1 cellular context compared by ENCODE assay signal in genomic region chr22:43955040-43955882, GRCh38.
TF ChIP-seq lines count a peak whose summit lies in the region.

SAMM50 (plus strand) TSS chr22:43955442; CDS start chr22:43955578, 136 bp downstream.

TF ChIP-seq in HepG2, 621 proteins besides CTCF, POLR2A, EP300 and RAD21 (continued from another document and continues in another):
- TF ChIP-seq PHF21A (CRISPR knock-in tag; IDR thresholded peaks at IDR 0.05): peak; percentile 66; the same call in 1 of the 2 replicates
- peak; percentile 77; the same call in 1 of the 2 replicates for TF ChIP-seq ZNF670 (CRISPR knock-in tag; IDR thresholded peaks at IDR 0.05; ENCODE audit: borderline replicate concordance)
- no peak for TF ChIP-seq SP1 (IDR thresholded peaks at IDR 0.05)
- TF ChIP-seq SP1 (CRISPR knock-in tag; IDR thresholded peaks at IDR 0.05): peak; percentile 79
- peak; percentile 79; the same call in 1 of the 2 replicates for TF ChIP-seq ZBTB4 (CRISPR knock-in tag; IDR thresholded peaks at IDR 0.05; ENCODE audit: borderline replicate concordance)
- 0 out of 2 replicates have a peak, but pooled peaks have one; percentile 24 for TF ChIP-seq E2F1 (CRISPR knock-in tag; IDR thresholded peaks at IDR 0.05)
- TF ChIP-seq NONO (IDR thresholded peaks at IDR 0.05): no peak
- peak; percentile 99 for TF ChIP-seq NONO (CRISPR knock-in tag; conservative IDR thresholded peaks at IDR 0.05)
- peak; percentile 82 for TF ChIP-seq FOXC1 (CRISPR knock-in tag; IDR thresholded peaks at IDR 0.05; ENCODE audit: borderline replicate concordance)
- peak; percentile 27 for TF ChIP-seq ARID5B (CRISPR knock-in tag; IDR thresholded peaks at IDR 0.05)
- TF ChIP-seq ELF3 (CRISPR knock-in tag; IDR thresholded peaks at IDR 0.05): peak; percentile 47; the same call in 1 of the 2 replicates
- no peak for TF ChIP-seq LRRFIP1 (CRISPR knock-in tag; conservative IDR thresholded peaks at IDR 0.05)
- no peak for TF ChIP-seq HNF1A (IDR thresholded peaks at IDR 0.05; ENCODE audit: low read depth)
- 0 out of 2 replicates have a peak, but pooled peaks have one; percentile 58 for TF ChIP-seq HNF1A (CRISPR knock-in tag; IDR thresholded peaks at IDR 0.05; ENCODE audit: borderline replicate concordance)
- no peak for TF ChIP-seq ZNF326 (CRISPR knock-in tag; IDR thresholded peaks at IDR 0.05; ENCODE audit: borderline replicate concordance)
- TF ChIP-seq ZIK1 (CRISPR knock-in tag; IDR thresholded peaks at IDR 0.05; ENCODE audit: borderline replicate concordance, low read depth): peak; percentile 90
- peak; percentile 77 for TF ChIP-seq POGK (CRISPR knock-in tag; conservative IDR thresholded peaks at IDR 0.05)
- 0 out of 2 replicates have a peak, but pooled peaks have one; percentile 36 for TF ChIP-seq NR2F6 (IDR thresholded peaks at IDR 0.05)
- peak; percentile 71; the same call in 1 of the 2 replicates for TF ChIP-seq NR2F6 (CRISPR knock-in tag; IDR thresholded peaks at IDR 0.05)
- peak; percentile 50; the same call in 1 of the 2 replicates for TF ChIP-seq ZNF264 (CRISPR knock-in tag; IDR thresholded peaks at IDR 0.05)
- peak; percentile 45; the same call in 1 of the 2 replicates for TF ChIP-seq GATA4 (IDR thresholded peaks at IDR 0.05; ENCODE audit: borderline replicate concordance, low read depth)
- 0 out of 2 replicates have a peak, but pooled peaks have one; percentile 28 for TF ChIP-seq HNF4G (IDR thresholded peaks at IDR 0.05; ENCODE audit: borderline replicate concordance, low read depth, low read length)
- no peak for TF ChIP-seq HNF4G (CRISPR knock-in tag; IDR thresholded peaks at IDR 0.05; ENCODE audit: borderline replicate concordance, low read depth)
- peak; percentile 92 for TF ChIP-seq NFYB (CRISPR knock-in tag; IDR thresholded peaks at IDR 0.05)
- no peak for TF ChIP-seq ZFP36 (IDR thresholded peaks at IDR 0.05; ENCODE audit: borderline replicate concordance, low read depth, low read length, partially characterized antibody)
- TF ChIP-seq POLR2G (IDR thresholded peaks at IDR 0.05; ENCODE audit: low read depth, low read length): peak; percentile 93
- TF ChIP-seq PCBP1 (IDR thresholded peaks at IDR 0.05; ENCODE audit: borderline replicate concordance, low read depth, low read length): peak; percentile 93
- peak; percentile 88 for TF ChIP-seq PATZ1 (CRISPR knock-in tag; IDR thresholded peaks at IDR 0.05)
- TF ChIP-seq MBNL3 (CRISPR knock-in tag; conservative IDR thresholded peaks at IDR 0.05): no peak
- peak; percentile 82 for TF ChIP-seq ELF1 (CRISPR knock-in tag; IDR thresholded peaks at IDR 0.05)
- TF ChIP-seq MTF1 (CRISPR knock-in tag; IDR thresholded peaks at IDR 0.05): no peak
